In genomic region chr9:122777935-122778671, GRCh38 we compare ENCODE assay signal across 18 cellular contexts. TPM values are rescaled to one million over a fixed set of nuclear protein-coding genes. Genes with fewer than 3 reads are reported as not detected.
DNase-seq lines count a peak whose midpoint lies in the region; ATAC-seq, FAIRE-seq and TF ChIP-seq lines count a peak whose summit lies in the region.
"Had no signal": no experiment of that assay in that cellular context is flagged by ENCODE, and none has a peak within 500 bp of the region (broad histone marks: within the 10 kb centered on the region; RNA-seq: fewer than 3 reads in every experiment).

No MANE protein-coding gene starts in this region.

- DNase-seq in AG20443 (ENCODE audit: low spot score) (peak; percentile 92), HTR-8/SVneo (ENCODE audit: insufficient read length, low spot score) (peak; percentile 59), brain microvascular endothelial cell (peak; percentile 45), myocyte (ENCODE audit: low read depth) (peak; percentile 89), NCI-H1694 (lab: John Stamatoyannopoulos, UW) (no peak), Right ventricle myocardium superior (no peak), GM10266 (ENCODE audit: extremely low spot score) (no peak)
- no peak for DNase-seq in activated CD4-positive, alpha-beta memory T cell treated with anti-CD3 and anti-CD28 coated beads for 36 hours
- DNase-seq: activated CD4-positive, alpha-beta T cell treated with anti-CD3 and anti-CD28 coated beads for 48 hours; erythroblast; KG1; NCI-H187; retina; stimulated activated naive CD4-positive, alpha-beta T cell treated with Interleukin-2 at 50 U/mL for 16 hours; T-cell had no signal

- in situ Hi-C loops in brain microvascular endothelial cell (cut with HindIII; ENCODE audit: low pct_ligation_motif_present, low sequenced_read_pairs) = no loop called here

- no peak for ATAC-seq in Right ventricle myocardium superior (ENCODE audit: poor library complexity)
- ATAC-seq: activated T-helper 17 cell treated with anti-CD3 and anti-CD28 coated beads, Interleukin-2, amount 50 U/mL, for 72 hours; T-cell had no signal

- no peaks in the 10 kb centered on the region for H3K27me3 ChIP-seq in brain microvascular endothelial cell (replicated peaks)

- no peak overlapping the region for H3K27ac Mint-ChIP-seq in activated CD4-positive, alpha-beta memory T cell treated with anti-CD3 and anti-CD28 coated beads for 36 hours
- H3K27ac Mint-ChIP-seq: activated T-helper 17 cell treated with anti-CD3 and anti-CD28 coated beads, Interleukin-2, amount 50 U/mL, for 72 hours; T-cell had no signal

- H3K36me3 Mint-ChIP-seq in activated CD4-positive, alpha-beta memory T cell treated with anti-CD3 and anti-CD28 coated beads for 36 hours = peaks cover 3% of the 10 kb centered on the region

- no peaks in the 10 kb centered on the region for H3K4me1 Mint-ChIP-seq in activated CD4-positive, alpha-beta memory T cell treated with anti-CD3 and anti-CD28 coated beads for 36 hours (ENCODE audit: low read depth)
- H3K4me1 Mint-ChIP-seq: activated T-helper 17 cell treated with anti-CD3 and anti-CD28 coated beads, Interleukin-2, amount 50 U/mL, for 72 hours; T-cell had no signal

- no peak overlapping the region for H3K4me3 Mint-ChIP-seq in activated CD4-positive, alpha-beta memory T cell treated with anti-CD3 and anti-CD28 coated beads for 36 hours
- H3K4me3 Mint-ChIP-seq: activated T-helper 17 cell treated with anti-CD3 and anti-CD28 coated beads, Interleukin-2, amount 50 U/mL, for 72 hours; T-cell had no signal

- intact Hi-C loops in activated CD4-positive, alpha-beta memory T cell treated with anti-CD3 and anti-CD28 coated beads for 36 hours (cut with micrococcal nuclease) = no loop called here
- intact Hi-C loops in Right ventricle myocardium superior (cut with DNase I) = no loop called here

- H3K27me3 Mint-ChIP-seq in activated CD4-positive, alpha-beta memory T cell treated with anti-CD3 and anti-CD28 coated beads for 36 hours = no peaks in the 10 kb centered on the region
- H3K27me3 Mint-ChIP-seq: activated T-helper 17 cell treated with anti-CD3 and anti-CD28 coated beads, Interleukin-2, amount 50 U/mL, for 72 hours had no signal

- FAIRE-seq in HTR-8/SVneo (lab: Jason Lieb, UNC) = peak; percentile 40

- no peak for TF ChIP-seq CTCF in brain microvascular endothelial cell (IDR thresholded peaks at IDR 0.05; ENCODE audit: low read depth, low read length, missing control alignments)
- no peak for TF ChIP-seq CTCF in GM10266 (IDR thresholded peaks at IDR 0.05; ENCODE audit: control insufficient read depth, insufficient read depth, low read depth, missing control alignments)

- CTCF ChIA-PET in activated CD4-positive, alpha-beta memory T cell treated with anti-CD3 and anti-CD28 coated beads for 36 hours (lab: Charles Lee) = no interaction called here

- no peak overlapping the region for H3K27ac ChIP-seq in brain microvascular endothelial cell

- peaks cover 6% of the 10 kb centered on the region for H3K9me3 Mint-ChIP-seq in activated CD4-positive, alpha-beta memory T cell treated with anti-CD3 and anti-CD28 coated beads for 36 hours

- no peaks in the 10 kb centered on the region for H3K36me3 ChIP-seq in brain microvascular endothelial cell (replicated peaks)

- no peak overlapping the region for H3K4me3 ChIP-seq in brain microvascular endothelial cell (ENCODE audit: low read depth, low read length)

- POLR2A ChIA-PET in activated CD4-positive, alpha-beta memory T cell treated with anti-CD3 and anti-CD28 coated beads for 36 hours (lab: Charles Lee) = no interaction called here

RNA-seq across cellular contexts. Expression of gene OR5C1, which starts 10.6 kb away (rescaled TPM):
- not detected in 2 replicates for total RNA-seq in myocyte
- polyA plus RNA-seq in myocyte (2012) = not detected
- total RNA-seq in activated CD4-positive, alpha-beta memory T cell treated with anti-CD3 and anti-CD28 coated beads for 36 hours = not detected
- not detected for total RNA-seq in Right ventricle myocardium superior
- total RNA-seq: activated T-helper 17 cell treated with anti-CD3 and anti-CD28 coated beads, Interleukin-2, amount 50 U/mL, for 72 hours; cardiac septum; mucosa of gallbladder; T-cell had no signal

RNA-seq across cellular contexts. Expression of gene OR1K1, which starts 21.8 kb away (rescaled TPM):
- total RNA-seq in myocyte = not detected in 2 replicates
- polyA plus RNA-seq in myocyte (2012) = not detected
- not detected for total RNA-seq in activated CD4-positive, alpha-beta memory T cell treated with anti-CD3 and anti-CD28 coated beads for 36 hours
- not detected for total RNA-seq in Right ventricle myocardium superior
- total RNA-seq: activated T-helper 17 cell treated with anti-CD3 and anti-CD28 coated beads, Interleukin-2, amount 50 U/mL, for 72 hours; cardiac septum; mucosa of gallbladder; T-cell had no signal

RNA-seq across cellular contexts. Expression of gene OR1L6, which starts 36.0 kb away (rescaled TPM):
- total RNA-seq in myocyte (not detected in 2 replicates), Right ventricle myocardium superior (not detected)
- not detected for polyA plus RNA-seq in myocyte (2012)
- not detected for total RNA-seq in activated CD4-positive, alpha-beta memory T cell treated with anti-CD3 and anti-CD28 coated beads for 36 hours
- total RNA-seq: activated T-helper 17 cell treated with anti-CD3 and anti-CD28 coated beads, Interleukin-2, amount 50 U/mL, for 72 hours; cardiac septum; mucosa of gallbladder; T-cell had no signal

RNA-seq across cellular contexts. Expression of gene PDCL, which starts 50.3 kb away (rescaled TPM):
- total RNA-seq in myocyte = 15.1 and 17.6 TPM in 2 replicates
- 14.7 TPM for polyA plus RNA-seq in myocyte (2012)
- total RNA-seq in activated CD4-positive, alpha-beta memory T cell treated with anti-CD3 and anti-CD28 coated beads for 36 hours = 10 to 100 TPM; 18.7 to 21.5 TPM
- total RNA-seq in Right ventricle myocardium superior = 7.4 TPM

RNA-seq across cellular contexts. Expression of gene OR1L4, which starts 54.3 kb away (rescaled TPM):
- total RNA-seq in myocyte (not detected in 2 replicates), Right ventricle myocardium superior (not detected)
- not detected for polyA plus RNA-seq in myocyte (2012)
- total RNA-seq in activated CD4-positive, alpha-beta memory T cell treated with anti-CD3 and anti-CD28 coated beads for 36 hours = not detected
- total RNA-seq: activated T-helper 17 cell treated with anti-CD3 and anti-CD28 coated beads, Interleukin-2, amount 50 U/mL, for 72 hours; cardiac septum; mucosa of gallbladder; T-cell had no signal

Comparison
In these comparisons a context has a peak if more than half of its experiments do, and no peak if none do; other contexts are left out.
1. DNase-seq: peak in AG20443 (single experiment), HTR-8/SVneo (single experiment), brain microvascular endothelial cell (single experiment) and myocyte (single experiment); none in activated CD4-positive, alpha-beta memory T cell treated with anti-CD3 and anti-CD28 coated beads for 36 hours (single experiment), NCI-H1694 (single experiment), Right ventricle myocardium superior (single experiment) and GM10266 (single experiment).